In genomic region chr1:245383396-245384330, GRCh38 we compare ENCODE assay signal across 18 cellular contexts.
A peak's percentile ranks its signal among the peaks of the same experiment; 100 is the strongest.
DNase-seq lines count a peak whose midpoint lies in the region; ATAC-seq and TF ChIP-seq lines count a peak whose summit lies in the region.
"Had no signal": no experiment of that assay in that cellular context is flagged by ENCODE, and none has a peak within 500 bp of the region (broad histone marks: within the 10 kb centered on the region; RNA-seq: fewer than 3 reads in every experiment).

No MANE protein-coding gene starts in this region.

- no peak overlapping the region for H2AFZ ChIP-seq in smooth muscle cell (ENCODE audit: low read depth)

- H3K27ac Mint-ChIP-seq in endodermal cell, result peak overlapping the region; percentile 14

- no peaks in the 10 kb centered on the region for H3K27me3 Mint-ChIP-seq in endodermal cell (ENCODE audit: insufficient read depth)

- no peaks in the 10 kb centered on the region for H3K27me3 ChIP-seq in HUES6 (ENCODE audit: control insufficient read depth, insufficient read depth, low read length)
- no peaks in the 10 kb centered on the region for H3K27me3 ChIP-seq in endodermal cell (ENCODE audit: control insufficient read depth, insufficient read depth, low read length, poor library complexity, severe bottlenecking)
- no peaks in the 10 kb centered on the region for H3K27me3 ChIP-seq in smooth muscle cell (ENCODE audit: low read depth)

- H3K4me1 ChIP-seq in HUES6 (ENCODE audit: control insufficient read depth, insufficient read depth, low read length) (peaks cover 28% of the 10 kb centered on the region), endodermal cell (ENCODE audit: control insufficient read depth, insufficient read depth, low read length) (peaks cover 4% of the 10 kb centered on the region), smooth muscle cell (ENCODE audit: low read depth) (peaks cover 10% of the 10 kb centered on the region)

- H3K4me2 ChIP-seq in smooth muscle cell, result peak overlapping the region; percentile 45

- no peak overlapping the region for H3K4me3 Mint-ChIP-seq in endodermal cell
- H3K4me3 Mint-ChIP-seq: H9 had no signal

- peaks cover 74% of the 10 kb centered on the region for H4K20me1 ChIP-seq in smooth muscle cell (ENCODE audit: low read depth)

- H3K36me3 Mint-ChIP-seq in endodermal cell (ENCODE audit: low read depth), result no peaks in the 10 kb centered on the region

- no peak for ATAC-seq in GM18517 (IDR thresholded peaks at IDR 0.05; ENCODE audit: unreplicated experiment)
- ATAC-seq: PC-3, SK-N-SH treated with all-trans-retinoic acid at 6 μM for 48 hours had no signal

- peaks cover 25% of the 10 kb centered on the region for H3K4me1 Mint-ChIP-seq in endodermal cell

- peaks cover 4% of the 10 kb centered on the region for H3K79me2 ChIP-seq in smooth muscle cell (ENCODE audit: low read depth)

- TF ChIP-seq CTCF in endodermal cell (conservative IDR thresholded peaks at IDR 0.05), result no peak
- no peak for TF ChIP-seq CTCF in smooth muscle cell (IDR thresholded peaks at IDR 0.05; ENCODE audit: borderline replicate concordance, insufficient read depth, poor library complexity, severe bottlenecking)

- H3F3A ChIP-seq in smooth muscle cell (ENCODE audit: low read depth), result peaks cover 16% of the 10 kb centered on the region

- H3K4me3 ChIP-seq in HUES6 (ENCODE audit: low read depth, low read length) (no peak overlapping the region), endodermal cell (ENCODE audit: low read length) (no peak overlapping the region), smooth muscle cell (peak overlapping the region; percentile 4)

- H3K9ac ChIP-seq in HUES6 (ENCODE audit: low read length) (peak overlapping the region; percentile 21), endodermal cell (ENCODE audit: extremely low read depth, low read length, poor library complexity, severe bottlenecking) (no peak overlapping the region), smooth muscle cell (ENCODE audit: low read depth) (no peak overlapping the region)

- H3K9me3 ChIP-seq in HUES6 (ENCODE audit: control insufficient read depth, insufficient read depth, low read depth, low read length) (no peaks in the 10 kb centered on the region), endodermal cell (ENCODE audit: control insufficient read depth, low read length) (no peaks in the 10 kb centered on the region), smooth muscle cell (replicated peaks; ENCODE audit: low read depth) (no peaks in the 10 kb centered on the region)

- no peaks in the 10 kb centered on the region for H3K36me3 ChIP-seq in HUES6 (ENCODE audit: control insufficient read depth, insufficient read depth, low read length)
- H3K36me3 ChIP-seq in endodermal cell (ENCODE audit: control insufficient read depth, insufficient read depth, low read length), result no peaks in the 10 kb centered on the region
- no peaks in the 10 kb centered on the region for H3K36me3 ChIP-seq in smooth muscle cell (ENCODE audit: low read depth)

- 84 to 88% methylated on average over 13 of the region's 13 CpGs for WGBS in endodermal cell (ENCODE audit: insufficient coverage in 1 of 2, insufficient read length in 1 of 2), 2 experiments
- WGBS in smooth muscle cell (ENCODE audit: low lambda C conversion rate), result 55% methylated on average over 13 of the region's 13 CpGs

- H3K27ac ChIP-seq in HUES6 (ENCODE audit: low read depth, low read length) (no peak overlapping the region), endodermal cell (ENCODE audit: low read depth, low read length) (no peak overlapping the region), smooth muscle cell (ENCODE audit: low read depth) (peak overlapping the region; percentile 34)
- H3K27ac ChIP-seq: RWPE1 had no signal

- H3K9me3 Mint-ChIP-seq in endodermal cell, result no peaks in the 10 kb centered on the region
- H3K9me3 Mint-ChIP-seq: H9 had no signal

- peak; percentile 73 for DNase-seq in G401 (ENCODE audit: low spot score)
- peak; percentile 46 for DNase-seq in endodermal cell
- DNase-seq in smooth muscle cell (lab: John Stamatoyannopoulos, UW; ENCODE audit: unreplicated experiment), result no peak
- DNase-seq in glomerular visceral epithelial cell (ENCODE audit: extremely low spot score), result no peak
- no peak for DNase-seq in NCI-H774 (lab: John Stamatoyannopoulos, UW)
- DNase-seq: ACHN; H9; NCI-H1417 treated with DMSO at 0.1 percent for 48 hours; NCI-H187 treated with DMSO at 0.1 percent for 48 hours; NCI-H345; NCI-H524 treated with DMSO at 0.1 percent for 48 hours; NK-92 treated with Interleukin-12 subunit alpha and Interleukin-12 subunit beta, amount 100 ng/mL, for 24 hours; PC-3; SIG-M5 had no signal

- in situ Hi-C loops in G401 (cut with HindIII; ENCODE audit: low sequenced_read_pairs), result no loop called here

Comparison
In these comparisons a context has a peak if more than half of its experiments do, and no peak if none do; other contexts are left out.
1. DNase-seq: peak in G401 (single experiment) and endodermal cell (single experiment); none in smooth muscle cell (single experiment), glomerular visceral epithelial cell (single experiment) and NCI-H774 (single experiment).